In genomic region chr4:122953924-122954323, GRCh38 we compare ENCODE assay signal across 31 cellular contexts.
"Had no signal": no experiment of that assay in that cellular context is flagged by ENCODE, and none has a peak within 500 bp of the region (broad histone marks: within the 10 kb centered on the region; RNA-seq: fewer than 3 reads in every experiment).

No MANE protein-coding gene starts in this region.

- H3K9me3 ChIP-seq: neutrophil, ovary, psoas muscle, right lobe of liver, sigmoid colon, stomach, suprapubic skin, testis, tibial artery, transverse colon, upper lobe of right lung, uterus had no signal

- H3K79me2 ChIP-seq: parathyroid adenoma had no signal

- H3K27me3 ChIP-seq: neutrophil, ovary, right lobe of liver, sigmoid colon, stomach, suprapubic skin, testis, tibial artery, transverse colon, upper lobe of right lung, uterus had no signal

- H3K9me3 Mint-ChIP-seq: naive thymus-derived CD4-positive, alpha-beta T cell; natural killer cell treated with Interleukin-12 subunit alpha and Interleukin-12 subunit beta and Interleukin-15 and Interleukin-18, amount 100 ng/mL, for 72 hours; nephron progenitor cell; neural crest cell; stimulated activated effector memory CD8-positive, alpha-beta T cell treated with anti-CD3 and anti-CD28 coated beads, Interleukin-12 subunit alpha, Interleukin-12 subunit beta, amount 100 ng/mL, for 72 hours; stimulated activated naive B cell treated with anti-CD40 and anti-IgM and Interleukin-4, amounts not matched to agents 10 μg/mL and 1 μg/mL and 100 μg/mL, for 72 hours; stimulated activated naive CD8-positive, alpha-beta T cell treated with anti-CD3 and anti-CD28 coated beads, Interleukin-15, Interleukin-2, amounts not matched to agents 100 ng/mL and 50 ng/mL, for 24 hours; type B pancreatic cell had no signal

- H3K4me3 Mint-ChIP-seq: naive thymus-derived CD4-positive, alpha-beta T cell; natural killer cell treated with Interleukin-12 subunit alpha and Interleukin-12 subunit beta and Interleukin-15 and Interleukin-18, amount 100 ng/mL, for 72 hours; nephron progenitor cell; neural crest cell; stimulated activated effector memory CD8-positive, alpha-beta T cell treated with anti-CD3 and anti-CD28 coated beads, Interleukin-12 subunit alpha, Interleukin-12 subunit beta, amount 100 ng/mL, for 72 hours; stimulated activated naive B cell treated with anti-CD40 and anti-IgM and Interleukin-4, amounts not matched to agents 10 μg/mL and 1 μg/mL and 100 μg/mL, for 72 hours; stimulated activated naive CD8-positive, alpha-beta T cell treated with anti-CD3 and anti-CD28 coated beads, Interleukin-15, Interleukin-2, amounts not matched to agents 100 ng/mL and 50 ng/mL, for 24 hours; type B pancreatic cell had no signal

- H3K4me1 Mint-ChIP-seq: nephron progenitor cell; stimulated activated effector memory CD8-positive, alpha-beta T cell treated with anti-CD3 and anti-CD28 coated beads, Interleukin-12 subunit alpha, Interleukin-12 subunit beta, amount 100 ng/mL, for 72 hours; stimulated activated naive B cell treated with anti-CD40 and anti-IgM and Interleukin-4, amounts not matched to agents 10 μg/mL and 1 μg/mL and 100 μg/mL, for 72 hours had no signal

- H3K36me3 ChIP-seq: ovary, uterus had no signal

- H3K27ac ChIP-seq: neutrophil, ovary, parathyroid adenoma, psoas muscle, right lobe of liver, sigmoid colon, stomach, suprapubic skin, testis, tibial artery, transverse colon, upper lobe of right lung, uterus had no signal

- FAIRE-seq: small intestine had no signal

- ATAC-seq: naive thymus-derived CD4-positive, alpha-beta T cell; psoas muscle; right cardiac atrium; right lobe of liver; stimulated activated effector memory CD8-positive, alpha-beta T cell treated with anti-CD3 and anti-CD28 coated beads, Interleukin-12 subunit alpha, Interleukin-12 subunit beta, amount 100 ng/mL, for 72 hours; stimulated activated naive B cell treated with anti-CD40 and anti-IgM and Interleukin-4, amounts not matched to agents 10 μg/mL and 1 μg/mL and 100 μg/mL, for 72 hours; upper lobe of right lung had no signal

- H2AFZ ChIP-seq: parathyroid adenoma had no signal

- H3K27me3 Mint-ChIP-seq: naive thymus-derived CD4-positive, alpha-beta T cell; natural killer cell treated with Interleukin-12 subunit alpha and Interleukin-12 subunit beta and Interleukin-15 and Interleukin-18, amount 100 ng/mL, for 72 hours; progenitor cell of endocrine pancreas; stimulated activated naive B cell treated with anti-CD40 and anti-IgM and Interleukin-4, amounts not matched to agents 10 μg/mL and 1 μg/mL and 100 μg/mL, for 72 hours; stimulated activated naive CD8-positive, alpha-beta T cell treated with anti-CD3 and anti-CD28 coated beads, Interleukin-15, Interleukin-2, amounts not matched to agents 100 ng/mL and 50 ng/mL, for 24 hours; type B pancreatic cell had no signal

- H3K4me3 ChIP-seq: ovary, psoas muscle, right lobe of liver, sigmoid colon, stomach, suprapubic skin, testis, tibial artery, transverse colon, upper lobe of right lung, uterus had no signal

- H3K9ac ChIP-seq: parathyroid adenoma had no signal

- DNase-seq: naive thymus-derived CD4-positive, alpha-beta T cell; nephron progenitor cell; occipital lobe; ovary; posterior cingulate gyrus; psoas muscle; right cardiac atrium; right lobe of liver; sigmoid colon; small intestine; stimulated activated CD4-positive, alpha-beta T cell treated with anti-CD3 and anti-CD28 coated beads, Interleukin-15, amount 100 ng/mL, for 24 hours; stimulated activated CD4-positive, alpha-beta T cell treated with anti-CD3 and anti-CD28 coated beads, Interleukin-2, amount 100 ng/mL, for 24 hours; stimulated activated CD4-positive, alpha-beta T cell treated with anti-CD3 and anti-CD28 coated beads, Interleukin-2, amount 100 ng/mL, for 48 hours; stimulated activated CD4-positive, alpha-beta T cell treated with anti-CD3 and anti-CD28 coated beads, Interleukin-4, amount 100 ng/mL, for 24 hours; stimulated activated naive B cell treated with anti-CD40 and anti-IgM and Interleukin-4, amounts not matched to agents 10 μg/mL and 1 μg/mL and 100 μg/mL, for 72 hours; stimulated activated naive CD4-positive, alpha-beta T cell treated with Interleukin-2 at 50 U/mL for 16 hours; stomach; testis; tibial artery; transverse colon; upper lobe of right lung; uterus had no signal

- H3K4me1 ChIP-seq: parathyroid adenoma, psoas muscle, right lobe of liver, stomach, suprapubic skin, testis, tibial artery, upper lobe of right lung, uterus had no signal

- H3K27ac Mint-ChIP-seq: naive thymus-derived CD4-positive, alpha-beta T cell; natural killer cell treated with Interleukin-12 subunit alpha and Interleukin-12 subunit beta and Interleukin-15 and Interleukin-18, amount 100 ng/mL, for 72 hours; nephron progenitor cell; progenitor cell of endocrine pancreas; stimulated activated effector memory CD8-positive, alpha-beta T cell treated with anti-CD3 and anti-CD28 coated beads, Interleukin-12 subunit alpha, Interleukin-12 subunit beta, amount 100 ng/mL, for 72 hours; stimulated activated naive B cell treated with anti-CD40 and anti-IgM and Interleukin-4, amounts not matched to agents 10 μg/mL and 1 μg/mL and 100 μg/mL, for 72 hours; stimulated activated naive CD8-positive, alpha-beta T cell treated with anti-CD3 and anti-CD28 coated beads, Interleukin-15, Interleukin-2, amounts not matched to agents 100 ng/mL and 50 ng/mL, for 24 hours; type B pancreatic cell had no signal
